ENCODE assay signal across 14 cellular contexts in genomic region chr3:172046268-172046915, GRCh38. TPM values are rescaled to one million over a fixed set of nuclear protein-coding genes. Genes with fewer than 3 reads are reported as not detected.
A peak's percentile ranks its signal among the peaks of the same experiment; 100 is the strongest.
DNase-seq lines count a peak whose midpoint lies in the region; ATAC-seq, FAIRE-seq and TF ChIP-seq lines count a peak whose summit lies in the region.
"Had no signal": no experiment of that assay in that cellular context is flagged by ENCODE, and none has a peak within 500 bp of the region (broad histone marks: within the 10 kb centered on the region; RNA-seq: fewer than 3 reads in every experiment).

No MANE protein-coding gene starts in this region.

- H3K27me3 ChIP-seq in muscle layer of duodenum (ENCODE audit: low read depth, low read length), result no peaks in the 10 kb centered on the region
- H3K27me3 ChIP-seq: BLaER1 had no signal

- no peak for TF ChIP-seq EP300 in A549 (IDR thresholded peaks at IDR 0.05)

- H3K4me1 Mint-ChIP-seq in T-helper 17 cell, result peaks cover 27% of the 10 kb centered on the region

- H3K27me3 Mint-ChIP-seq in T-helper 17 cell, result no peaks in the 10 kb centered on the region

- H3K4me1 ChIP-seq in A549, result peaks cover 56% of the 10 kb centered on the region
- H3K4me1 ChIP-seq in muscle layer of duodenum (ENCODE audit: control insufficient read depth in 1 of 2, insufficient read depth in 2 of 2, low read length in 2 of 2), result peaks cover 0 to 32% of the 10 kb centered on the region in 2 donors

- no peak for TF ChIP-seq POLR2A in A549 (IDR thresholded peaks at IDR 0.05; ENCODE audit: low read length)

- no peak overlapping the region for H3K4me3 Mint-ChIP-seq in T-helper 17 cell

- H3K27ac Mint-ChIP-seq in T-helper 17 cell, result peak overlapping the region; percentile 27

- H3K4me3 ChIP-seq in A549 (no peak overlapping the region), muscle layer of duodenum (ENCODE audit: low read depth in 1 of 2, low read length in 2 of 2) (no peak overlapping the region)
- H3K4me3 ChIP-seq: BLaER1, K562, mucosa of descending colon had no signal

- WGBS in A549 (ENCODE audit: missing lambda C conversion rate), result 55% methylated on average over 4 of the region's 4 CpGs

- H3K36me3 Mint-ChIP-seq in T-helper 17 cell (ENCODE audit: low read depth), result no peaks in the 10 kb centered on the region

- TF ChIP-seq CTCF in A549 (IDR thresholded peaks at IDR 0.05) (no peak), GM13976 (IDR thresholded peaks at IDR 0.05; ENCODE audit: borderline replicate concordance, control extremely low read depth, extremely low read depth, insufficient read depth, missing control alignments) (no peak)

- H3K4me2 ChIP-seq in A549, result peak overlapping the region; percentile 67
- H3K4me2 ChIP-seq: BLaER1 had no signal

- DNase-seq in A549 (ENCODE audit: low read depth in 1 of 2, low spot score in 1 of 2) (no peak), GM13976 (ENCODE audit: low spot score) (peak; percentile 38), T-helper 17 cell (no peak), NCI-H345 treated with DMSO at 0.1 percent for 48 hours (lab: John Stamatoyannopoulos, UW; ENCODE audit: unreplicated experiment) (no peak), 8988T (no peak), cortex of kidney (lab: John Stamatoyannopoulos, UW) (no peak)
- DNase-seq: activated effector memory CD4-positive, alpha-beta T cell treated with anti-CD3 and anti-CD28 coated beads, Interleukin-2, amount 50 U/mL, for 16 hours; mucosa of descending colon; NCI-H2081 treated with DMSO at 0.1 percent for 48 hours had no signal

- peak overlapping the region in 1 of 2 experiments; percentile 62; a peak in 3 of 6 replicates for H3K27ac ChIP-seq in A549
- peak overlapping the region; percentile 34 for H3K27ac ChIP-seq in muscle layer of duodenum (ENCODE audit: low read length)
- H3K27ac ChIP-seq: BLaER1 had no signal

- CTCF ChIA-PET in A549 (lab: Yijun Ruan, JAX), result interaction anchor here (1.6 kb wide), 1 partner anchor 11 kb away, joined by 6 read pairs; no protein-coding TSS in a partner anchor

- POLR2A ChIA-PET in A549 (lab: Yijun Ruan, JAX), result no interaction called here

- FAIRE-seq in A549 (lab: Jason Lieb, UNC), result no peak
- FAIRE-seq: K562 had no signal

- peak in 1 of 2 experiments; percentile 11; a peak in 2 of 6 replicates for ATAC-seq in A549
- ATAC-seq in T-helper 17 cell, result peak; percentile 36
- no peak for ATAC-seq in HG02840 (IDR thresholded peaks at IDR 0.05; ENCODE audit: low FRiP score, unreplicated experiment)
- ATAC-seq: esophagus mucosa, K562, mucosa of descending colon had no signal

- peaks cover 5 to 11% of the 10 kb centered on the region in 2 donors for H3K36me3 ChIP-seq in muscle layer of duodenum (ENCODE audit: control insufficient read depth in 1 of 2, insufficient read depth in 2 of 2, low read length in 2 of 2)

- in situ Hi-C loops in GM13976 (cut with MboI; ENCODE audit: low sequenced_read_pairs, unreplicated experiment), result no loop called here

- TF ChIP-seq RAD21 in A549 (conservative IDR thresholded peaks at IDR 0.05 in 1 of 2, IDR thresholded peaks at IDR 0.05 in 1 of 2), result no peak

- H3K9me3 ChIP-seq in A549 (no peaks in the 10 kb centered on the region), T-helper 17 cell (ENCODE audit: control insufficient read depth, low read length, poor library complexity, severe bottlenecking) (no peaks in the 10 kb centered on the region), muscle layer of duodenum (ENCODE audit: control insufficient read depth in 1 of 2, low read length in 2 of 2) (no peaks in the 10 kb centered on the region)
- H3K9me3 ChIP-seq: BLaER1, mucosa of descending colon had no signal

TF ChIP-seq in A549, 52 proteins besides CTCF, POLR2A, EP300 and RAD21:
- TF ChIP-seq NPAS2 (CRISPR knock-in tag; IDR thresholded peaks at IDR 0.05; ENCODE audit: borderline replicate concordance), result no peak
- TF ChIP-seq KDM5A (IDR thresholded peaks at IDR 0.05), result no peak
- TF ChIP-seq JUN (IDR thresholded peaks at IDR 0.05), result no peak
- no peak for TF ChIP-seq EHMT2 (IDR thresholded peaks at IDR 0.05; ENCODE audit: low read depth)
- TF ChIP-seq E2F6 (IDR thresholded peaks at IDR 0.05; ENCODE audit: borderline replicate concordance, low read depth), result no peak

RNA-seq across cellular contexts. Expression of gene FNDC3B, which starts 7.0 kb away (rescaled TPM):
- polyA plus RNA-seq in A549 (2011; rRNA removed) (29.5 and 56.0 TPM in 2 replicates), A549 (2017; fragmentation: RNase III; extraction: RNeasy Plus Mini Kit Qiagen cat#74134 plus additional on column Dnase treatment) (29.9 to 34.5 TPM (median 33.6 TPM) in 3 replicates)
- 8.4 and 8.6 TPM in 2 replicates for polyA plus RNA-seq in A549 (2012; cell fraction: cytosol; rRNA removed)
- polyA plus RNA-seq in A549 (2012; cell fraction: nucleus; rRNA removed), result 7.0 and 15.3 TPM in 2 replicates
- polyA minus RNA-seq in A549 (2011; rRNA and poly(A)+ RNA removed), result 181 TPM in 2 replicates
- total RNA-seq in T-helper 17 cell, result 10 to 100 TPM; 27.0 to 41.6 TPM
